Comparison of ENCODE assay signal across 14 cellular contexts in the genomic region with DNA sequence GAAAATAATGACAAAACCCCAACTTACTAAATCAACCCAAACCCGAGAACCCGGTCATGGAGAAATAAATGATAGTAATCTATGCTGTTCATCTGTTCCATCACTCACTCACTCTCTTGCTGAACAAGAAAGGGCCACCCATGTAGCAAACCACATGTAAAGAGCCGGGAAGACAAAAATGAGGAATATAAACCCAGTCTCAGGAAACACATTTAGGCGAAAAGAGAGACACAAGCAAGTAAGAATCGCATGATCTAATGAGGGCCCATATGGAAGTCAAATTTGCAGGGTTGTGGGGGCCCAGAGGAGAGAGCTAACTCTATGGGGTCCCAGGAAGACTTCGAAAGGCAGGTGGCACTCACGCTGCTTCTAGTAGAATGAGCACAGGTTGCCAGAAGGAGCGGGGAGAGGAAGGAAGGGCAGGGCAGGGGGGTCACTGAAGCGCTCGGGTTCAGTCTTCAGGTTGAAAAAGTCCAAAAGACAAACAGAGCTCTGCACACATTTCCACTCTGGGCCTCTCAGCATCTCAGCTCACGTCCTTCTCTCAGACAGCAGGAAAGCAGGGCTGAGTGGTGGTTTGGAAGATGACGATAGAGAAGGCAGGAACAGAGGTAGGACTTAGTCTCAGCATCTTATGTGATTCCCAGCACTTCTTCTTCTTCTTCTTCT.
A peak's percentile ranks its signal among the peaks of the same experiment; 100 is the strongest.
DNase-seq lines count a peak whose midpoint lies in the region; ATAC-seq and TF ChIP-seq lines count a peak whose summit lies in the region.
"Had no signal": no experiment of that assay in that cellular context is flagged by ENCODE, and none has a peak within 500 bp of the region (broad histone marks: within the 10 kb centered on the region; RNA-seq: fewer than 3 reads in every experiment).

No MANE protein-coding gene starts in this region.

- peak; percentile 41 to 77 (median 59) for DNase-seq in CD4-positive, CD25-positive, alpha-beta regulatory T cell
- DNase-seq in HEK293T (ENCODE audit: extremely low spot score), result no peak
- peak; percentile 61 for DNase-seq in activated CD8-positive, alpha-beta memory T cell treated with anti-CD3 and anti-CD28 coated beads, Interleukin-2, amount 50 U/mL, for 48 hours
- peak; percentile 34 for DNase-seq in effector CD4-positive, alpha-beta T cell
- no peak for DNase-seq in DMS53 (lab: John Stamatoyannopoulos, UW)
- no peak for DNase-seq in erythroblast (lab: John Stamatoyannopoulos, UW)
- DNase-seq in effector CD8-positive, alpha-beta T cell (lab: John Stamatoyannopoulos, UW), result no peak
- DNase-seq: amniotic stem cell; cerebellar nuclear complex; endodermal cell; stimulated activated CD4-positive, alpha-beta T cell treated with anti-CD3 and anti-CD28 coated beads, Interleukin-1b, Interleukin-23, amount 100 ng/mL, for 48 hours had no signal

- H3K27me3 ChIP-seq in CD4-positive, CD25-positive, alpha-beta regulatory T cell (ENCODE audit: control insufficient read depth, insufficient read depth, low read length), result no peaks in the 10 kb centered on the region
- H3K27me3 ChIP-seq: right atrium auricular region had no signal

- no peak for TF ChIP-seq POLR2A in erythroblast (IDR thresholded peaks at IDR 0.05; ENCODE audit: low read length)

- peak; percentile 7 to 9 for ATAC-seq in CD4-positive, CD25-positive, alpha-beta regulatory T cell (ENCODE audit: low read depth in 2 of 2)

- peaks cover 9% of the 10 kb centered on the region for H3K36me3 ChIP-seq in CD4-positive, CD25-positive, alpha-beta regulatory T cell (ENCODE audit: control insufficient read depth, insufficient read depth, low read length)
- H3K36me3 ChIP-seq: right atrium auricular region, thoracic aorta had no signal

- no peaks in the 10 kb centered on the region for H3K9me3 ChIP-seq in CD4-positive, CD25-positive, alpha-beta regulatory T cell (ENCODE audit: control insufficient read depth in 2 of 2, low read length in 2 of 2)
- H3K9me3 ChIP-seq: right atrium auricular region, thoracic aorta had no signal

- peaks cover 11% of the 10 kb centered on the region for H3K27me3 Mint-ChIP-seq in CD4-positive, CD25-positive, alpha-beta regulatory T cell
- H3K27me3 Mint-ChIP-seq: B cell had no signal

- POLR2A ChIA-PET in HEK293T (lab: Yijun Ruan, JAX), result no interaction called here

- peaks cover 30 to 84% (median 59%) of the 10 kb centered on the region in 4 donors for H3K4me1 Mint-ChIP-seq in CD4-positive, CD25-positive, alpha-beta regulatory T cell

- CTCF ChIA-PET in HEK293T (lab: Yijun Ruan, JAX), result interaction anchor here (0.6 to 2.0 kb wide), 6 partner anchors 17 to 305 kb away, joined by 3 to 13 read pairs (median 4); no protein-coding TSS in a partner anchor

- peak overlapping the region; percentile 96 to 99 (median 98) for H3K27ac Mint-ChIP-seq in CD4-positive, CD25-positive, alpha-beta regulatory T cell
- H3K27ac Mint-ChIP-seq: B cell, endodermal cell had no signal

- peaks cover 40% of the 10 kb centered on the region for H3K36me3 Mint-ChIP-seq in CD4-positive, CD25-positive, alpha-beta regulatory T cell

- peak overlapping the region; percentile 91 to 96 (median 94) for H3K4me3 Mint-ChIP-seq in CD4-positive, CD25-positive, alpha-beta regulatory T cell
- H3K4me3 Mint-ChIP-seq: B cell, endodermal cell had no signal

- peaks cover 0 to 1% (median 0%) of the 10 kb centered on the region in 7 donors for H3K9me3 Mint-ChIP-seq in CD4-positive, CD25-positive, alpha-beta regulatory T cell
- H3K9me3 Mint-ChIP-seq: endodermal cell had no signal

- H3K27ac ChIP-seq in CD4-positive, CD25-positive, alpha-beta regulatory T cell (ENCODE audit: insufficient read depth, low read length, poor library complexity, severe bottlenecking), result peak overlapping the region; percentile 94
- H3K27ac ChIP-seq: right atrium auricular region, thoracic aorta had no signal

- peaks cover 96% of the 10 kb centered on the region for H3K4me1 ChIP-seq in CD4-positive, CD25-positive, alpha-beta regulatory T cell (ENCODE audit: control insufficient read depth, insufficient read depth, low read length, poor library complexity, severe bottlenecking)

- peak overlapping the region; percentile 92 for H3K4me3 ChIP-seq in CD4-positive, CD25-positive, alpha-beta regulatory T cell (ENCODE audit: low read depth, low read length)
- H3K4me3 ChIP-seq: right atrium auricular region, thoracic aorta had no signal

TF ChIP-seq in HEK293T, 16 proteins besides CTCF, POLR2A, EP300 and RAD21:
- TF ChIP-seq FOXM1 (IDR thresholded peaks at IDR 0.05; ENCODE audit: borderline replicate concordance) (no peak), ZNF384 (IDR thresholded peaks at IDR 0.05) (peak; percentile 55; the same call in 1 of the 2 replicates)

Comparison
In these comparisons a context has a peak if more than half of its experiments do, and no peak if none do; other contexts are left out.
1. DNase-seq: peak in CD4-positive, CD25-positive, alpha-beta regulatory T cell (3 of 3), activated CD8-positive, alpha-beta memory T cell treated with anti-CD3 and anti-CD28 coated beads, Interleukin-2, amount 50 U/mL, for 48 hours (single experiment) and effector CD4-positive, alpha-beta T cell (single experiment); none in HEK293T (single experiment), DMS53 (single experiment), erythroblast (0 of 2) and effector CD8-positive, alpha-beta T cell (single experiment).